Comparison of ENCODE assay signal across 30 cellular contexts in genomic region chr5:161385080-161385479, GRCh38.
"Had no signal": no experiment of that assay in that cellular context is flagged by ENCODE, and none has a peak within 500 bp of the region (broad histone marks: within the 10 kb centered on the region; RNA-seq: fewer than 3 reads in every experiment).

No MANE protein-coding gene starts in this region.

- H3K36me3 ChIP-seq: adrenal gland, esophagus squamous epithelium, WERI-Rb-1 had no signal

- FAIRE-seq: colon, endometrium, endothelial cell of umbilical vein had no signal

- H3K4me3 ChIP-seq: adrenal gland, body of pancreas, esophagus squamous epithelium had no signal

- H3K27me3 ChIP-seq: adrenal gland, body of pancreas, esophagus squamous epithelium had no signal

- H3K9me3 ChIP-seq: adrenal gland, body of pancreas, esophagus squamous epithelium had no signal

- ATAC-seq: activated CD4-positive, CD25-positive, alpha-beta regulatory T cell treated with anti-CD3 and anti-CD28 coated beads, Interleukin-2, amount 50 U/mL, for 24 hours; activated CD8-positive, alpha-beta T cell treated with anti-CD3 and anti-CD28 coated beads for 36 hours; activated naive CD8-positive, alpha-beta T cell treated with anti-CD3 and anti-CD28 coated beads, Interleukin-2, amount 50 U/mL, for 24 hours; body of pancreas; T-helper 17 cell had no signal

- H3K27ac ChIP-seq: adrenal gland, body of pancreas, epithelial cell of prostate, esophagus squamous epithelium, WERI-Rb-1 had no signal

- DNase-seq: activated B cell treated with CpG ODN at 0.5 μM for 24 hours; activated CD4-positive, alpha-beta T cell treated with anti-CD3 and anti-CD28 coated beads for 48 hours; activated CD4-positive, alpha-beta T cell treated with anti-CD3 and anti-CD28 coated beads, Interleukin-2, amount 50 U/mL, for 1 hour; activated CD4-positive, alpha-beta T cell treated with anti-CD3 and anti-CD28 coated beads, Interleukin-2, amount 50 U/mL, for 48 hours; activated CD8-positive, alpha-beta memory T cell treated with anti-CD3 and anti-CD28 coated beads for 24 hours; activated CD8-positive, alpha-beta memory T cell treated with anti-CD3 and anti-CD28 coated beads, Interleukin-2, amount 50 U/mL, for 4 hours; activated CD8-positive, alpha-beta T cell treated with anti-CD3 and anti-CD28 coated beads for 36 hours; activated effector memory CD4-positive, alpha-beta T cell treated with anti-CD3 and anti-CD28 coated beads, Interleukin-2, amount 50 U/mL, for 16 hours; activated naive CD4-positive, alpha-beta T cell treated with anti-CD3 and anti-CD28 coated beads for 36 hours; activated naive CD8-positive, alpha-beta T cell treated with anti-CD3 and anti-CD28 coated beads for 36 hours; activated naive CD8-positive, alpha-beta T cell treated with anti-CD3 and anti-CD28 coated beads, Interleukin-2, amount 50 U/mL, for 24 hours; activated T-cell treated with anti-CD3 and anti-CD28 coated beads, Interleukin-2, amount 50 U/mL, for 1 hour; activated T-cell treated with anti-CD3 and anti-CD28 coated beads, Interleukin-2, amount 50 U/mL, for 48 hours; adrenal gland; amygdala; aorta; body of pancreas; cortex of kidney; effector CD8-positive, alpha-beta T cell; esophagus squamous epithelium; foreskin melanocyte; head of caudate nucleus; T-helper 17 cell; T1000; WERI-Rb-1 had no signal
